ENCODE assay signal across 15 cellular contexts in the genomic region with DNA sequence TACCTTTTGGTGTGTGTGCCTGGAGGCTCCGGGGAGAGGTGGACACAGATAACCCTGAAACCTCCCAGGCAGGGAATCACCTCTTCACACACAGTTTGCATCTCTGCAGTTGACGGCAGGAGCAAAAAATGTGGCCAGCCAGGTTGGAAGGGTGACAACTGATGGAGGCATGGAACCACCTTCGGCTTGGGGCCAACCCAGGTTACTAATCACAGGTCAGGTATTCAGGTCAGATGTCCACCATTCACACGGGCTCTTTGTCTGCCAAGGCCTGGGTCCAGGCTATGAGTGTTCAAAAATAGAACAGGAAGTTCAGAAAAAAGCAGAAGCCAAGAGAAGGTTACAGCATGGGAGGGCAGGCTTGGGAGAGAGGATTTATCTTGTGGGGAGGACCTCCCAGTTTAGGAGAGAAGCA.
DNase-seq lines count a peak whose midpoint lies in the region; ATAC-seq and TF ChIP-seq lines count a peak whose summit lies in the region.
"Had no signal": no experiment of that assay in that cellular context is flagged by ENCODE, and none has a peak within 500 bp of the region (broad histone marks: within the 10 kb centered on the region; RNA-seq: fewer than 3 reads in every experiment).

No MANE protein-coding gene starts in this region.

- TF ChIP-seq CTCF in CD14-positive monocyte (IDR thresholded peaks at IDR 0.05) (no peak), body of pancreas (IDR thresholded peaks at IDR 0.05) (no peak), right lobe of liver (IDR thresholded peaks at IDR 0.05) (no peak)

- H3K27me3 Mint-ChIP-seq in CD14-positive monocyte (ENCODE audit: low read depth in 3 of 3): peaks cover 0 to 2% (median 1%) of the 10 kb centered on the region in 3 donors
- H3K27me3 Mint-ChIP-seq: activated naive CD4-positive, alpha-beta T cell treated with anti-CD3 and anti-CD28 coated beads, Interleukin-2, amount 50 U/mL, for 24 hours; stimulated activated memory B cell treated with anti-CD40 and anti-IgM and Interleukin-4, amounts not matched to agents 10 μg/mL and 1 μg/mL and 100 μg/mL, for 72 hours had no signal

- H3K27ac ChIP-seq in body of pancreas: peak overlapping the region; percentile 25 to 64 (median 48)
- H3K27ac ChIP-seq in right lobe of liver: no peak overlapping the region
- H3K27ac ChIP-seq: vagina had no signal

- H3K4me3 ChIP-seq in body of pancreas (no peak overlapping the region), right lobe of liver (no peak overlapping the region)
- H3K4me3 ChIP-seq: HAP-1, vagina had no signal

- peaks cover 16% of the 10 kb centered on the region for H3K4me1 ChIP-seq in body of pancreas
- H3K4me1 ChIP-seq in right lobe of liver: peaks cover 0 to 5% (median 0%) of the 10 kb centered on the region in 4 donors
- H3K4me1 ChIP-seq: HAP-1, vagina had no signal

- peaks cover 16% of the 10 kb centered on the region for H3K4me1 Mint-ChIP-seq in CD14-positive monocyte
- H3K4me1 Mint-ChIP-seq: activated naive CD4-positive, alpha-beta T cell treated with anti-CD3 and anti-CD28 coated beads, Interleukin-2, amount 50 U/mL, for 24 hours had no signal

- 22 to 36% methylated on average over 4 of the region's 4 CpGs for whole genome bisulfite sequencing in body of pancreas, 2 donors
- WGBS in right lobe of liver (ENCODE audit: insufficient coverage, low coverage, low lambda C conversion rate, missing lambda C conversion rate): 25% methylated on average over 3 of the region's 4 CpGs

- intact Hi-C loops in CD14-positive monocyte (cut with micrococcal nuclease): no loop called here
- intact Hi-C loops in body of pancreas (cut with DNase I): no loop called here
- intact Hi-C loops in right lobe of liver (cut with DNase I): no loop called here

- no peak for TF ChIP-seq POLR2A in body of pancreas (IDR thresholded peaks at IDR 0.05)
- no peak for TF ChIP-seq POLR2A in right lobe of liver (IDR thresholded peaks at IDR 0.05)

- peaks cover 0 to 3% (median 0%) of the 10 kb centered on the region in 7 donors for H3K9me3 Mint-ChIP-seq in CD14-positive monocyte
- H3K9me3 Mint-ChIP-seq: activated naive CD4-positive, alpha-beta T cell treated with anti-CD3 and anti-CD28 coated beads, Interleukin-2, amount 50 U/mL, for 24 hours; stimulated activated memory B cell treated with anti-CD40 and anti-IgM and Interleukin-4, amounts not matched to agents 10 μg/mL and 1 μg/mL and 100 μg/mL, for 72 hours had no signal

- peak overlapping the region; percentile 4 to 75 (median 55) for H3K27ac Mint-ChIP-seq in CD14-positive monocyte
- H3K27ac Mint-ChIP-seq: activated naive CD4-positive, alpha-beta T cell treated with anti-CD3 and anti-CD28 coated beads, Interleukin-2, amount 50 U/mL, for 24 hours; stimulated activated memory B cell treated with anti-CD40 and anti-IgM and Interleukin-4, amounts not matched to agents 10 μg/mL and 1 μg/mL and 100 μg/mL, for 72 hours had no signal

- H3K4me3 Mint-ChIP-seq in CD14-positive monocyte: no peak overlapping the region
- H3K4me3 Mint-ChIP-seq: activated naive CD4-positive, alpha-beta T cell treated with anti-CD3 and anti-CD28 coated beads, Interleukin-2, amount 50 U/mL, for 24 hours; stimulated activated memory B cell treated with anti-CD40 and anti-IgM and Interleukin-4, amounts not matched to agents 10 μg/mL and 1 μg/mL and 100 μg/mL, for 72 hours had no signal

- H3K9me3 ChIP-seq in body of pancreas (no peaks in the 10 kb centered on the region), right lobe of liver (no peaks in the 10 kb centered on the region)
- H3K9me3 ChIP-seq: HAP-1, vagina had no signal

- H3K27me3 ChIP-seq in body of pancreas (no peaks in the 10 kb centered on the region), right lobe of liver (no peaks in the 10 kb centered on the region)
- H3K27me3 ChIP-seq: vagina had no signal

- H3K36me3 ChIP-seq in body of pancreas (replicated peaks in 1 of 2; ENCODE audit: insufficient read depth in 1 of 2, low read depth in 2 of 2) (no peaks in the 10 kb centered on the region), right lobe of liver (no peaks in the 10 kb centered on the region)
- H3K36me3 ChIP-seq: HAP-1, vagina had no signal

- DNase-seq in CD14-positive monocyte (ENCODE audit: low spot score) (no peak), MV-4-11 (lab: John Stamatoyannopoulos, UW) (peak; percentile 63), body of pancreas (peak; percentile 59 to 79 (median 69)), right lobe of liver (peak; percentile 63 to 80 (median 65)), activated gamma-delta T cell (lab: John Stamatoyannopoulos, UW) (no peak), D341Med (ENCODE audit: low spot score) (no peak)
- DNase-seq in activated T-cell treated with anti-CD3 and anti-CD28 coated beads, Interleukin-2, amount 50 U/mL, for 48 hours: no peak
- DNase-seq: midbrain; NCI-H1048; stimulated activated CD4-positive, alpha-beta T cell treated with anti-CD3 and anti-CD28 coated beads, Interleukin-2, amount 100 ng/mL, for 48 hours had no signal

- peaks cover 0 to 6% of the 10 kb centered on the region in 2 donors for H3K36me3 Mint-ChIP-seq in CD14-positive monocyte
- H3K36me3 Mint-ChIP-seq: stimulated activated memory B cell treated with anti-CD40 and anti-IgM and Interleukin-4, amounts not matched to agents 10 μg/mL and 1 μg/mL and 100 μg/mL, for 72 hours had no signal

- ATAC-seq in body of pancreas (peak; percentile 83), right lobe of liver (peak; percentile 57 to 94 (median 71)), GM21381 (IDR thresholded peaks at IDR 0.05; ENCODE audit: unreplicated experiment) (no peak)
- ATAC-seq: stimulated activated memory B cell treated with anti-CD40 and anti-IgM and Interleukin-4, amounts not matched to agents 10 μg/mL and 1 μg/mL and 100 μg/mL, for 72 hours had no signal

Comparison
In these comparisons a context has a peak if more than half of its experiments do, and no peak if none do; other contexts are left out.
1. DNase-seq: peak in MV-4-11 (single experiment), body of pancreas (4 of 4) and right lobe of liver (3 of 3); none in CD14-positive monocyte (single experiment), activated gamma-delta T cell (single experiment), D341Med (single experiment) and activated T-cell treated with anti-CD3 and anti-CD28 coated beads, Interleukin-2, amount 50 U/mL, for 48 hours (0 of 2).
2. H3K27ac ChIP-seq: peak in body of pancreas (4 of 4); none in right lobe of liver (0 of 3).